ENCODE assay signal across 16 cellular contexts in genomic region chr17:75111777-75112176, GRCh38. TPM values are rescaled to one million over a fixed set of nuclear protein-coding genes. Genes with fewer than 3 reads are reported as not detected.
DNase-seq lines count a peak whose midpoint lies in the region; ATAC-seq and TF ChIP-seq lines count a peak whose summit lies in the region.
"Had no signal": no experiment of that assay in that cellular context is flagged by ENCODE, and none has a peak within 500 bp of the region (broad histone marks: within the 10 kb centered on the region; RNA-seq: fewer than 3 reads in every experiment).

No MANE protein-coding gene starts in this region.

- no peak for DNase-seq in activated CD4-positive, alpha-beta memory T cell treated with anti-CD3 and anti-CD28 coated beads, Interleukin-2, amount 10 ng/mL, durations not matched to agents 7 days and 5 days
- DNase-seq in memory B cell (ENCODE audit: low spot score in 2 of 2) (no peak), suprapubic skin (ENCODE audit: low spot score in 2 of 2) (no peak), GM13976 (ENCODE audit: low spot score) (no peak), GM20000 (ENCODE audit: low spot score) (no peak), OCI-M1 (lab: John Stamatoyannopoulos, UW) (no peak)
- DNase-seq: gastrocnemius medialis; islet precursor cell; NCI-H1694 treated with DMSO at 0.1 percent for 48 hours; NK-92 treated with Interleukin-12 subunit alpha and Interleukin-12 subunit beta, amount 100 ng/mL, for 24 hours had no signal

- H3K27ac Mint-ChIP-seq in activated CD4-positive, alpha-beta memory T cell treated with anti-CD3 and anti-CD28 coated beads, Interleukin-2, amount 10 ng/mL, durations not matched to agents 7 days and 5 days: peak overlapping the region; percentile 50
- H3K27ac Mint-ChIP-seq in memory B cell: no peak overlapping the region

- no peak overlapping the region for H3K27ac ChIP-seq in BLaER1 treated with 17β-estradiol and CSF1 and Interleukin-3, amounts not matched to agents 10 nM and 100 nM
- H3K27ac ChIP-seq in DOHH2 (ENCODE audit: low read depth, low read length) (no peak overlapping the region), suprapubic skin (no peak overlapping the region)
- H3K27ac ChIP-seq: ascending aorta, C4-2B, gastrocnemius medialis, skin epidermis, thoracic aorta had no signal

- H3K79me2 ChIP-seq in DOHH2 (ENCODE audit: control insufficient read depth, low read length): peaks cover 12% of the 10 kb centered on the region

- peak overlapping the region in 3 of 11 experiments; percentile 7 to 25 (median 24); a peak in 2 of 22 replicates for H3K9ac ChIP-seq in BLaER1 treated with 17β-estradiol and CSF1 and Interleukin-3, amounts not matched to agents 10 nM and 100 nM

- H3K27me3 Mint-ChIP-seq in activated CD4-positive, alpha-beta memory T cell treated with anti-CD3 and anti-CD28 coated beads, Interleukin-2, amount 10 ng/mL, durations not matched to agents 7 days and 5 days: no peaks in the 10 kb centered on the region
- no peaks in the 10 kb centered on the region for H3K27me3 Mint-ChIP-seq in memory B cell

- TF ChIP-seq POLR2A in suprapubic skin (IDR thresholded peaks at IDR 0.05): no peak

- H3K4me1 Mint-ChIP-seq in activated CD4-positive, alpha-beta memory T cell treated with anti-CD3 and anti-CD28 coated beads, Interleukin-2, amount 10 ng/mL, durations not matched to agents 7 days and 5 days: peaks cover 51% of the 10 kb centered on the region
- peaks cover 32% of the 10 kb centered on the region for H3K4me1 Mint-ChIP-seq in memory B cell

- ATAC-seq in memory B cell (ENCODE audit: low read depth): no peak
- ATAC-seq: gastrocnemius medialis had no signal

- peaks cover 0 to 14% (median 6%) of the 10 kb centered on the region in 11 experiments; a peak in 13 of 22 replicates for H3K36me3 ChIP-seq in BLaER1 treated with 17β-estradiol and CSF1 and Interleukin-3, amounts not matched to agents 10 nM and 100 nM
- H3K36me3 ChIP-seq in DOHH2 (ENCODE audit: control insufficient read depth, low read length) (0 out of 2 replicates have a peak, but pooled peaks cover 3% of the 10 kb centered on the region), suprapubic skin (no peaks in the 10 kb centered on the region)
- H3K36me3 ChIP-seq: ascending aorta, gastrocnemius medialis, thoracic aorta had no signal

- no peak for TF ChIP-seq CTCF in DOHH2 (IDR thresholded peaks at IDR 0.05; ENCODE audit: low read depth, low read length, poor library complexity, severe bottlenecking)
- TF ChIP-seq CTCF in suprapubic skin (IDR thresholded peaks at IDR 0.05): no peak
- no peak for TF ChIP-seq CTCF in GM13976 (IDR thresholded peaks at IDR 0.05; ENCODE audit: borderline replicate concordance, control extremely low read depth, extremely low read depth, insufficient read depth, missing control alignments)
- TF ChIP-seq CTCF in GM20000 (IDR thresholded peaks at IDR 0.05; ENCODE audit: extremely low read depth, missing control alignments): no peak

- POLR2A ChIA-PET in activated CD4-positive, alpha-beta memory T cell treated with anti-CD3 and anti-CD28 coated beads, Interleukin-2, amount 10 ng/mL, durations not matched to agents 7 days and 5 days (lab: Charles Lee): interaction anchor here (0.9 to 2.9 kb wide), 6 partner anchors 12 to 94 kb away, joined by 3 to 11 read pairs (median 4); partner anchors contain the start of genes ATP5PD, NT5C, NUP85 and SLC16A5

- in situ Hi-C loops in GM13976 (cut with MboI; ENCODE audit: low sequenced_read_pairs, unreplicated experiment): no loop called here

- 85% methylated on average over 6 of the region's 6 CpGs for WGBS in suprapubic skin

- no peaks in the 10 kb centered on the region for H3K9me3 Mint-ChIP-seq in activated CD4-positive, alpha-beta memory T cell treated with anti-CD3 and anti-CD28 coated beads, Interleukin-2, amount 10 ng/mL, durations not matched to agents 7 days and 5 days
- H3K9me3 Mint-ChIP-seq in memory B cell: no peaks in the 10 kb centered on the region

- CTCF ChIA-PET in activated CD4-positive, alpha-beta memory T cell treated with anti-CD3 and anti-CD28 coated beads, Interleukin-2, amount 10 ng/mL, durations not matched to agents 7 days and 5 days (lab: Charles Lee): interaction anchor here (0.7 to 9.0 kb wide), 9 partner anchors 14 to 301 kb away, joined by 3 to 158 read pairs (median 15); partner anchors contain the start of gene NT5C

- peaks cover 0 to 24% (median 11%) of the 10 kb centered on the region in 11 experiments; a peak in 10 of 22 replicates for H4K20me1 ChIP-seq in BLaER1 treated with 17β-estradiol and CSF1 and Interleukin-3, amounts not matched to agents 10 nM and 100 nM
- no peaks in the 10 kb centered on the region for H4K20me1 ChIP-seq in DOHH2 (ENCODE audit: control insufficient read depth, insufficient read depth, low read depth, low read length)

- peaks cover 55 to 71% (median 62%) of the 10 kb centered on the region in 10 experiments for H3K4me1 ChIP-seq in BLaER1 treated with 17β-estradiol and CSF1 and Interleukin-3, amounts not matched to agents 10 nM and 100 nM
- peaks cover 33% of the 10 kb centered on the region for H3K4me1 ChIP-seq in DOHH2 (ENCODE audit: control insufficient read depth, low read length)
- peaks cover 43% of the 10 kb centered on the region for H3K4me1 ChIP-seq in suprapubic skin

- no peaks in the 10 kb centered on the region for H3K9me3 ChIP-seq in BLaER1 treated with 17β-estradiol and CSF1 and Interleukin-3, amounts not matched to agents 10 nM and 100 nM (replicated peaks in 1 of 11)
- no peaks in the 10 kb centered on the region for H3K9me3 ChIP-seq in DOHH2 (ENCODE audit: control insufficient read depth, insufficient read depth, low read length)
- no peaks in the 10 kb centered on the region for H3K9me3 ChIP-seq in suprapubic skin
- H3K9me3 ChIP-seq: ascending aorta, gastrocnemius medialis, thoracic aorta had no signal

- no peaks in the 10 kb centered on the region for H3K9me2 ChIP-seq in DOHH2 (replicated peaks; ENCODE audit: control insufficient read depth, low read length)

- H3K36me3 Mint-ChIP-seq in activated CD4-positive, alpha-beta memory T cell treated with anti-CD3 and anti-CD28 coated beads, Interleukin-2, amount 10 ng/mL, durations not matched to agents 7 days and 5 days (ENCODE audit: low read depth): peaks cover 25% of the 10 kb centered on the region
- H3K36me3 Mint-ChIP-seq in memory B cell: peaks cover 4% of the 10 kb centered on the region

- TF ChIP-seq EP300 in suprapubic skin (IDR thresholded peaks at IDR 0.05): no peak

- peak overlapping the region; percentile 88 to 100 (median 99); a peak in 19 of 22 replicates for H3K4me2 ChIP-seq in BLaER1 treated with 17β-estradiol and CSF1 and Interleukin-3, amounts not matched to agents 10 nM and 100 nM
- H3K4me2 ChIP-seq in DOHH2 (ENCODE audit: low read length): 0 out of 2 replicates have a peak overlapping the region, but pooled peaks have one; percentile 6

- peaks cover 5 to 19% (median 16%) of the 10 kb centered on the region in 11 experiments; a peak in 17 of 22 replicates for H3K27me3 ChIP-seq in BLaER1 treated with 17β-estradiol and CSF1 and Interleukin-3, amounts not matched to agents 10 nM and 100 nM
- H3K27me3 ChIP-seq in DOHH2 (ENCODE audit: control insufficient read depth, low read length) (0 out of 2 replicates have a peak, but pooled peaks cover 4% of the 10 kb centered on the region), suprapubic skin (no peaks in the 10 kb centered on the region)
- H3K27me3 ChIP-seq: ascending aorta, gastrocnemius medialis had no signal

- H3K4me3 ChIP-seq in BLaER1 treated with 17β-estradiol and CSF1 and Interleukin-3, amounts not matched to agents 10 nM and 100 nM: peak overlapping the region in 3 of 10 experiments; percentile 68 to 73 (median 72); a peak in 4 of 20 replicates
- H3K4me3 ChIP-seq in DOHH2 (ENCODE audit: low read length): no peak overlapping the region
- no peak overlapping the region for H3K4me3 ChIP-seq in suprapubic skin
- H3K4me3 ChIP-seq: gastrocnemius medialis, skin epidermis, thoracic aorta had no signal

- peak overlapping the region; percentile 84 for H3K4me3 Mint-ChIP-seq in activated CD4-positive, alpha-beta memory T cell treated with anti-CD3 and anti-CD28 coated beads, Interleukin-2, amount 10 ng/mL, durations not matched to agents 7 days and 5 days
- H3K4me3 Mint-ChIP-seq in memory B cell: peak overlapping the region; percentile 1

- H3F3A ChIP-seq in DOHH2 (ENCODE audit: control insufficient read depth, insufficient read depth): 0 out of 2 replicates have a peak, but pooled peaks cover 3% of the 10 kb centered on the region

RNA-seq across cellular contexts. Expression of gene ARMC7, which starts 2.0 kb away (rescaled TPM):
- total RNA-seq in activated CD4-positive, alpha-beta memory T cell treated with anti-CD3 and anti-CD28 coated beads, Interleukin-2, amount 10 ng/mL, durations not matched to agents 7 days and 5 days: 10 to 100 TPM; 17.1 to 17.9 TPM
- 10 to 100 TPM in 2 of 4 donors, 1 to 10 TPM in 2; 7.5 to 15.5 (median 10.5) TPM for total RNA-seq in suprapubic skin

RNA-seq across cellular contexts. Expression of gene NT5C, which starts 19.8 kb away (rescaled TPM):
- 10 to 100 TPM; 68.2 to 69.4 TPM for total RNA-seq in activated CD4-positive, alpha-beta memory T cell treated with anti-CD3 and anti-CD28 coated beads, Interleukin-2, amount 10 ng/mL, durations not matched to agents 7 days and 5 days
- 10 to 100 TPM; 58.6 to 86.7 (median 69.6) TPM for total RNA-seq in suprapubic skin

RNA-seq across cellular contexts. Expression of gene SLC16A5, which starts 24.0 kb away (rescaled TPM):
- 10 to 100 TPM; 10.4 TPM for total RNA-seq in activated CD4-positive, alpha-beta memory T cell treated with anti-CD3 and anti-CD28 coated beads, Interleukin-2, amount 10 ng/mL, durations not matched to agents 7 days and 5 days
- total RNA-seq in suprapubic skin: 10 to 100 TPM; 59.1 to 93.3 (median 61.4) TPM

RNA-seq across cellular contexts. Expression of gene JPT1, which starts 42.5 kb away (rescaled TPM):
- 100 to 1,000 TPM; 305 to 329 TPM for total RNA-seq in activated CD4-positive, alpha-beta memory T cell treated with anti-CD3 and anti-CD28 coated beads, Interleukin-2, amount 10 ng/mL, durations not matched to agents 7 days and 5 days
- total RNA-seq in suprapubic skin: 10 to 100 TPM; 37.9 to 55.9 (median 50.4) TPM

Comparison
In these comparisons a context has a peak if more than half of its experiments do, and no peak if none do; other contexts are left out.
1. RNA of gene SLC16A5, which starts 24.0 kb away (total RNA-seq): 59.1 to 93.3 TPM in suprapubic skin; 10.4 TPM in activated CD4-positive, alpha-beta memory T cell treated with anti-CD3 and anti-CD28 coated beads, Interleukin-2, amount 10 ng/mL, durations not matched to agents 7 days and 5 days; every median in the first group is over 4 times any median in the second.